23 cellular contexts compared by ENCODE assay signal in genomic region chr16:31371619-31372484, GRCh38. TPM values are rescaled to one million over a fixed set of nuclear protein-coding genes. Genes with fewer than 3 reads are reported as not detected.
"Had no signal": no experiment of that assay in that cellular context is flagged by ENCODE, and none has a peak within 500 bp of the region (broad histone marks: within the 10 kb centered on the region; RNA-seq: fewer than 3 reads in every experiment).

No MANE protein-coding gene starts in this region.

- H3K27me3 ChIP-seq: ovary, testis, upper lobe of left lung had no signal

- H3K27ac ChIP-seq: gastroesophageal sphincter, heart right ventricle, lower lobe of right lung, ovary, sigmoid colon, stomach, testis, upper lobe of left lung, WERI-Rb-1 had no signal

- DNase-seq: activated CD4-positive, alpha-beta memory T cell treated with anti-CD3 and anti-CD28 coated beads for 36 hours; activated CD4-positive, alpha-beta T cell treated with anti-CD3 and anti-CD28 coated beads for 36 hours; activated naive CD4-positive, alpha-beta T cell treated with anti-CD3 and anti-CD28 coated beads, Interleukin-2, amount 10 ng/mL, durations not matched to agents 7 days and 5 days; activated T-cell treated with anti-CD3 and anti-CD28 coated beads, Interleukin-2, amount 50 U/mL, for 24 hours; erythroblast; heart right ventricle; left cardiac atrium; lower lobe of right lung; midbrain; ovary; sigmoid colon; stimulated activated CD4-positive, alpha-beta T cell treated with anti-CD3 and anti-CD28 coated beads, Interleukin-1b, Interleukin-23, amount 100 ng/mL, for 48 hours; stomach; testis; upper lobe of left lung; WERI-Rb-1 had no signal

- H3K4me3 ChIP-seq: gastroesophageal sphincter, heart right ventricle, lower lobe of right lung, ovary, sigmoid colon, stomach, testis, upper lobe of left lung had no signal

- H3K9me3 ChIP-seq: lower lobe of right lung, testis had no signal

- H3K36me3 ChIP-seq: gastroesophageal sphincter, lower lobe of right lung, ovary, sigmoid colon, WERI-Rb-1 had no signal

- ATAC-seq: activated CD4-positive, alpha-beta T cell treated with anti-CD3 and anti-CD28 coated beads for 36 hours; gastroesophageal sphincter; heart right ventricle; left cardiac atrium; lower lobe of right lung had no signal

- FAIRE-seq: astrocyte, bronchial epithelial cell, colon had no signal

- H3K4me1 ChIP-seq: gastroesophageal sphincter, sigmoid colon, testis, upper lobe of left lung had no signal

RNA-seq across cellular contexts. Expression of gene ITGAX, which starts 16.9 kb away (rescaled TPM):
- total RNA-seq: bronchial epithelial cell, neural crest cell had no signal

RNA-seq across cellular contexts. Expression of gene ITGAD, which starts 21.3 kb away (rescaled TPM):
- total RNA-seq: activated CD4-positive, alpha-beta memory T cell treated with anti-CD3 and anti-CD28 coated beads for 36 hours; activated CD4-positive, alpha-beta T cell treated with anti-CD3 and anti-CD28 coated beads for 36 hours; astrocyte; bronchial epithelial cell; myocyte; neural crest cell; pulmonary artery endothelial cell; sigmoid colon had no signal
- polyA plus RNA-seq: stomach had no signal

RNA-seq across cellular contexts. Expression of gene COX6A2, which starts 56.3 kb away (rescaled TPM):
- total RNA-seq: activated CD4-positive, alpha-beta memory T cell treated with anti-CD3 and anti-CD28 coated beads for 36 hours; activated CD4-positive, alpha-beta T cell treated with anti-CD3 and anti-CD28 coated beads for 36 hours; astrocyte; bronchial epithelial cell; gastroesophageal sphincter; lower lobe of right lung; neural crest cell; ovary; pulmonary artery endothelial cell; sigmoid colon; stomach; upper lobe of left lung had no signal
